ENCODE assay signal across 9 cellular contexts in the genomic region with DNA sequence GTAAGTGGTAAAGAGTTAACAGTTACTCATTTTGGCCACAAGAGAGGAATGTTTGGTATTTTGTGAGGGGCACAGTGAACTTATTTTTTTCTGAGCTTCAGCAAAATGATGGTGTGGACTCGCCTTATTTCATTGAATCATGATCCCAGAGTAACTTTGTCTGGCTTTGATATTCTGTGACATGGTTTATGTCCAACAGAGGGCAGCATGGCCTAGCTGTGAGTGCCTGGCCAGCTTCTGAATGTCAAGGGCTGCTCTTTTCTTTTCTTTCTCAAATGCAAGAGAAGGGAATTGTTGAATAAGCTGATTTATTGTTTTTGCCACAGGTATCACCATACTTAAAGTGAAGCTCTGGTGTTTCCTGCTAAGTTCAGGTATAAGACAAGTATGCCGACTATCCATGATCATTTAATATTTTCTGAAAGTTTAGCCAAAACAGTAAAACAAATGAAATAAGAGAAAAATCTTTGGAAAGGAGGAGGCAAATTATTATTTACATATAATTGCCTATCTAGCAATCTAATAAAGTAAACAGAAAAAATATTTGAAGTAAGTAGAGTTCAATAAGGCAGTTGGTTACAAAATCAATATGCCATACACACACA. TPM values are rescaled to one million over a fixed set of nuclear protein-coding genes. Genes with fewer than 3 reads are reported as not detected.
DNase-seq lines count a peak whose midpoint lies in the region; TF ChIP-seq lines count a peak whose summit lies in the region.
"Had no signal": no experiment of that assay in that cellular context is flagged by ENCODE, and none has a peak within 500 bp of the region (broad histone marks: within the 10 kb centered on the region; RNA-seq: fewer than 3 reads in every experiment).

No MANE protein-coding gene starts in this region.

- H3K4me1 Mint-ChIP-seq in immature natural killer cell, result no peaks in the 10 kb centered on the region
- H3K4me1 Mint-ChIP-seq in activated T-cell treated with anti-CD3 and anti-CD28 coated beads, Interleukin-2, amount 50 U/mL, for 24 hours (ENCODE audit: low read depth), result peaks cover 5% of the 10 kb centered on the region

- H3K27ac Mint-ChIP-seq in immature natural killer cell, result no peak overlapping the region
- H3K27ac Mint-ChIP-seq in activated T-cell treated with anti-CD3 and anti-CD28 coated beads, Interleukin-2, amount 50 U/mL, for 24 hours, result no peak overlapping the region
- H3K27ac Mint-ChIP-seq: stimulated activated naive CD8-positive, alpha-beta T cell treated with anti-CD3 and anti-CD28 coated beads, Interleukin-15, Interleukin-2, amounts not matched to agents 100 ng/mL and 50 ng/mL, for 24 hours had no signal

- no peak overlapping the region for H3K4me3 ChIP-seq in coronary artery

- DNase-seq in ACHN (peak; percentile 44), GM13977 (ENCODE audit: low spot score) (no peak), NCI-H748 treated with DMSO at 0.1 percent for 48 hours (lab: John Stamatoyannopoulos, UW) (peak; percentile 26), coronary artery (ENCODE audit: low spot score) (no peak), lung microvascular endothelial cell (ENCODE audit: low read depth in 2 of 2) (peak; percentile 71 to 75), immature natural killer cell (no peak)
- no peak for DNase-seq in effector CD4-positive, alpha-beta T cell
- DNase-seq in activated T-cell treated with anti-CD3 and anti-CD28 coated beads, Interleukin-2, amount 50 U/mL, for 24 hours, result no peak

- no peak overlapping the region for H3K4me3 Mint-ChIP-seq in immature natural killer cell
- H3K4me3 Mint-ChIP-seq in activated T-cell treated with anti-CD3 and anti-CD28 coated beads, Interleukin-2, amount 50 U/mL, for 24 hours, result no peak overlapping the region
- H3K4me3 Mint-ChIP-seq: stimulated activated naive CD8-positive, alpha-beta T cell treated with anti-CD3 and anti-CD28 coated beads, Interleukin-15, Interleukin-2, amounts not matched to agents 100 ng/mL and 50 ng/mL, for 24 hours had no signal

- in situ Hi-C loops in ACHN (cut with HindIII; ENCODE audit: low pct_ligation_motif_present, low pct_unique_long_range_greater_than_20kb, low sequenced_read_pairs) (no loop called here), GM13977 (cut with MboI; ENCODE audit: low pct_unique_long_range_greater_than_20kb, low sequenced_read_pairs, unreplicated experiment) (no loop called here)

- TF ChIP-seq CTCF in GM13977 (IDR thresholded peaks at IDR 0.05; ENCODE audit: extremely low read depth, insufficient read depth, missing control alignments), result peak; percentile 56
- TF ChIP-seq CTCF in coronary artery (IDR thresholded peaks at IDR 0.05), result peak; percentile 33

- peaks cover 11 to 29% (median 12%) of the 10 kb centered on the region in 3 donors for H3K36me3 Mint-ChIP-seq in immature natural killer cell
- peaks cover 46% of the 10 kb centered on the region for H3K36me3 Mint-ChIP-seq in activated T-cell treated with anti-CD3 and anti-CD28 coated beads, Interleukin-2, amount 50 U/mL, for 24 hours (ENCODE audit: low read depth)

- no peaks in the 10 kb centered on the region for H3K9me3 Mint-ChIP-seq in immature natural killer cell
- H3K9me3 Mint-ChIP-seq in activated T-cell treated with anti-CD3 and anti-CD28 coated beads, Interleukin-2, amount 50 U/mL, for 24 hours, result peaks cover 4% of the 10 kb centered on the region
- H3K9me3 Mint-ChIP-seq: stimulated activated naive CD8-positive, alpha-beta T cell treated with anti-CD3 and anti-CD28 coated beads, Interleukin-15, Interleukin-2, amounts not matched to agents 100 ng/mL and 50 ng/mL, for 24 hours had no signal

- no peak overlapping the region for H3K27ac ChIP-seq in coronary artery

- H3K27me3 Mint-ChIP-seq in immature natural killer cell (ENCODE audit: low read depth in 3 of 3), result no peaks in the 10 kb centered on the region
- H3K27me3 Mint-ChIP-seq in activated T-cell treated with anti-CD3 and anti-CD28 coated beads, Interleukin-2, amount 50 U/mL, for 24 hours, result no peaks in the 10 kb centered on the region
- H3K27me3 Mint-ChIP-seq: stimulated activated naive CD8-positive, alpha-beta T cell treated with anti-CD3 and anti-CD28 coated beads, Interleukin-15, Interleukin-2, amounts not matched to agents 100 ng/mL and 50 ng/mL, for 24 hours had no signal

RNA-seq across cellular contexts. Expression of a gene that starts 31.7 kb away (rescaled TPM):
- 10.2 and 21.2 TPM in 2 replicates for total RNA-seq in lung microvascular endothelial cell
- polyA plus RNA-seq in immature natural killer cell, result 10 to 100 TPM; 79.7 to 98.9 (median 92.1) TPM

RNA-seq across cellular contexts. Expression of a gene that starts 34.6 kb away (rescaled TPM):
- 9.2 and 14.5 TPM in 2 replicates for total RNA-seq in lung microvascular endothelial cell
- 10 to 100 TPM in 1 of 3 donors, 1 to 10 TPM in 2; 1.3 to 10.2 (median 3.6) TPM for polyA plus RNA-seq in immature natural killer cell

RNA-seq across cellular contexts. Expression of a gene that starts 41.0 kb away (rescaled TPM):
- total RNA-seq in lung microvascular endothelial cell, result 0.40 and 0.44 TPM in 2 replicates
- not detected for polyA plus RNA-seq in immature natural killer cell

Comparison
In these comparisons a context has a peak if more than half of its experiments do, and no peak if none do; other contexts are left out.
1. DNase-seq: peak in ACHN (single experiment), NCI-H748 treated with DMSO at 0.1 percent for 48 hours (single experiment) and lung microvascular endothelial cell (2 of 2); none in GM13977 (single experiment), coronary artery (single experiment), effector CD4-positive, alpha-beta T cell (single experiment), immature natural killer cell (0 of 3) and activated T-cell treated with anti-CD3 and anti-CD28 coated beads, Interleukin-2, amount 50 U/mL, for 24 hours (single experiment).